11 cellular contexts compared by ENCODE assay signal in the genomic region with DNA sequence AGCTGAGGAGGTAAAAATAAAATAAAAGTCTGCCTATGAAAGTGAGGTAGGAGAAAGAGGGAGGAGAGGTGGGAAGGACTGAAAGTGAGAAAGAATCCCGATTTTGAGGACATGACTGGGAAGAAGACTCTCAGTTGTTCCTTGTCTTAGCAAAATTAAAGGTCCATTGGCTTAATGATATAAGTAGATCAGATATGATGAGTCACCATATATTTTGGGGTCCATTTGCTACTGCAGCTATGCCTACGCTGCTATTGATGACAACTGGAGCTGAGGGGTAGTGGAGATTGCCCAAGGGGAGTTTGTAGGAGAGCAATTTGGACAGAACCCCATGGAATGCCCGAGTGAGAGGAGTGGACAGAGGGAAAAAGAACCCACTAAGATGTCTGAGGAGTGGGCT. TPM values are rescaled to one million over a fixed set of nuclear protein-coding genes. Genes with fewer than 3 reads are reported as not detected.
"Had no signal": no experiment of that assay in that cellular context is flagged by ENCODE, and none has a peak within 500 bp of the region (broad histone marks: within the 10 kb centered on the region; RNA-seq: fewer than 3 reads in every experiment).

No MANE protein-coding gene starts in this region.

- H3K4me3 Mint-ChIP-seq: HFFc6 had no signal

- H3K27ac ChIP-seq: GM23248, HL-60 had no signal

- ATAC-seq: HCT116 had no signal

- H3K27ac Mint-ChIP-seq: HFFc6 had no signal

- H3K36me3 ChIP-seq: HAP-1 had no signal

- H3K4me1 ChIP-seq: HAP-1 had no signal

- H3K4me3 ChIP-seq: GM23248, HAP-1 had no signal

- DNase-seq: GM23248, GOT3, H7, HFFc6, IMR-90, KBM-7 had no signal

- H3K9me3 ChIP-seq: HAP-1 had no signal

RNA-seq across cellular contexts. Expression of a gene that starts 15.1 kb away (rescaled TPM):
- total RNA-seq: GM23248, H4, HFFc6, HT1080, IMR-90 had no signal
- polyA plus RNA-seq: GM23248, IMR-90 had no signal
